Comparison of ENCODE assay signal across 7 cellular contexts in the genomic region with DNA sequence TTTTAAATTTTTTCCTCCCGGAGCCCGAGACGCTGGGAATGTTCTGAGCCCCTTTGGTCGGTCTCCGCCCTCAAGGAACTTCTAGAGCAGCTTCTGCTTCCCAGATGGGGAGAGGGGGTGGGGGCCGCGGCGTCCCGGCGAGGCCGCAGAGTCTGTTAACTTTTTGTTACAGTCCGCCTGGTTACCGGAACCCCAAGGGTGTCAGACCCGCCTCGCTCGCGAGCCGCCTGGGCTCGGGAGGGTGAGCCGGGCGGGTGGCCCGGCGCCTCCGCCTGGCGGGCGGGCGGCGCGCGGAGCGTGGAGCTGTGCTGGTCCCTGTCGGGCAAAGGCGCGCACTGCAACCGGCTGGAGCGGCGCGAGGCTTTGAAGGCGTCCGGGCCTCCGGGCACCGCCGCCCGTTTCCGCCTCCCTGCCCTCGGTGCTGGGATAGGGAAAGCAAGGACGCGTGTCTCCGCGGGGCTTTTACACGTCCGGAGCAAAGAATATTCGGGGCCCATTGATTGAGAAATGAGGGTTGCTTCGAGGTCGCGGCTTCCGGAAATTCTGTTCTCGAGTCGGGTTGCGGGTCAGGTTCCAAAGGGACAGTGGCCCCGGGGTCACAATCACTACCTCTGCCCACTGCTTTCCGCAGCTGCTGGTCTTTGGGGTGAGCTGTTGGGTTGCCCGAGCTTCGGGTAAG. TPM values are rescaled to one million over a fixed set of nuclear protein-coding genes. Genes with fewer than 3 reads are reported as not detected.
DNase-seq lines count a peak whose midpoint lies in the region; ATAC-seq and TF ChIP-seq lines count a peak whose summit lies in the region.

No MANE protein-coding gene starts in this region.

- peak; percentile 53 for ATAC-seq in HG02571 (IDR thresholded peaks at IDR 0.05; ENCODE audit: unreplicated experiment)

- peaks cover 15% of the 10 kb centered on the region for H3K27me3 Mint-ChIP-seq in activated CD4-positive, alpha-beta memory T cell treated with anti-CD3 and anti-CD28 coated beads, Interleukin-2, amount 10 ng/mL, durations not matched to agents 7 days and 5 days

- peak overlapping the region; percentile 84 for H3K4me3 Mint-ChIP-seq in activated CD4-positive, alpha-beta memory T cell treated with anti-CD3 and anti-CD28 coated beads, Interleukin-2, amount 10 ng/mL, durations not matched to agents 7 days and 5 days

- H3K9me3 Mint-ChIP-seq in activated CD4-positive, alpha-beta memory T cell treated with anti-CD3 and anti-CD28 coated beads, Interleukin-2, amount 10 ng/mL, durations not matched to agents 7 days and 5 days: no peaks in the 10 kb centered on the region

- DNase-seq in NCI-H2196 (lab: John Stamatoyannopoulos, UW; ENCODE audit: unreplicated experiment) (peak; percentile 67), medulla oblongata (ENCODE audit: extremely low spot score) (peak; percentile 79)
- DNase-seq in activated CD4-positive, alpha-beta memory T cell treated with anti-CD3 and anti-CD28 coated beads, Interleukin-2, amount 10 ng/mL, durations not matched to agents 7 days and 5 days: peak; percentile 88
- DNase-seq in effector CD8-positive, alpha-beta T cell (lab: John Stamatoyannopoulos, UW): peak; percentile 63
- DNase-seq in stimulated activated CD4-positive, alpha-beta T cell treated with anti-CD3 and anti-CD28 coated beads, TNF-alpha, amount 100 ng/mL, for 4 hours (ENCODE audit: low read depth in 3 of 3): peak; percentile 68 to 74 (median 72)

- POLR2A ChIA-PET in activated CD4-positive, alpha-beta memory T cell treated with anti-CD3 and anti-CD28 coated beads, Interleukin-2, amount 10 ng/mL, durations not matched to agents 7 days and 5 days (lab: Charles Lee): interaction anchor here (0.7 to 8.2 kb wide), 24 partner anchors 21 to 1285 kb away, joined by 3 to 194 read pairs (median 5); a partner anchor contains a TSS

- CTCF ChIA-PET in activated CD4-positive, alpha-beta memory T cell treated with anti-CD3 and anti-CD28 coated beads, Interleukin-2, amount 10 ng/mL, durations not matched to agents 7 days and 5 days (lab: Charles Lee): interaction anchor here (0.6 to 6.7 kb wide), 11 partner anchors 18 to 706 kb away, joined by 3 to 74 read pairs (median 8); a partner anchor contains a TSS

- peaks cover 33% of the 10 kb centered on the region for H3K36me3 Mint-ChIP-seq in activated CD4-positive, alpha-beta memory T cell treated with anti-CD3 and anti-CD28 coated beads, Interleukin-2, amount 10 ng/mL, durations not matched to agents 7 days and 5 days (ENCODE audit: low read depth)

- TF ChIP-seq CTCF in GM12874 (IDR thresholded peaks at IDR 0.05; ENCODE audit: insufficient read depth, low read depth, low read length): peak; percentile 88

- peaks cover 62% of the 10 kb centered on the region for H3K4me1 Mint-ChIP-seq in activated CD4-positive, alpha-beta memory T cell treated with anti-CD3 and anti-CD28 coated beads, Interleukin-2, amount 10 ng/mL, durations not matched to agents 7 days and 5 days

- H3K27ac Mint-ChIP-seq in activated CD4-positive, alpha-beta memory T cell treated with anti-CD3 and anti-CD28 coated beads, Interleukin-2, amount 10 ng/mL, durations not matched to agents 7 days and 5 days: peak overlapping the region; percentile 97

RNA-seq across cellular contexts. Expression of a gene that starts 1.7 kb away (rescaled TPM):
- total RNA-seq in activated CD4-positive, alpha-beta memory T cell treated with anti-CD3 and anti-CD28 coated beads, Interleukin-2, amount 10 ng/mL, durations not matched to agents 7 days and 5 days: 10 to 100 TPM; 28.9 to 29.9 TPM

Comparison
In these comparisons a context has a peak if more than half of its experiments do, and no peak if none do; other contexts are left out.
1. Peak in every context shown above with its lines: DNase-seq and ATAC-seq.